35 cellular contexts compared by ENCODE assay signal in genomic region chr10:54947605-54948004, GRCh38.
"Had no signal": no experiment of that assay in that cellular context is flagged by ENCODE, and none has a peak within 500 bp of the region (broad histone marks: within the 10 kb centered on the region; RNA-seq: fewer than 3 reads in every experiment).

No MANE protein-coding gene starts in this region.

- H3K4me3 ChIP-seq: MG63 had no signal

- H3K27me3 ChIP-seq: MG63 had no signal

- DNase-seq: Kasumi-1, MG63, MM.1S, MV-4-11, NCI-H1048, NCI-H1092, NCI-H1092 treated with DMSO at 0.1 percent for 48 hours, NCI-H1105, NCI-H1105 treated with DMSO at 0.1 percent for 48 hours, NCI-H1417, NCI-H1417 treated with DMSO at 0.1 percent for 48 hours, NCI-H1436, NCI-H1436 treated with DMSO at 0.1 percent for 48 hours, NCI-H146, NCI-H1694, NCI-H1694 treated with DMSO at 0.1 percent for 48 hours, NCI-H187, NCI-H187 treated with DMSO at 0.1 percent for 48 hours, NCI-H1930, NCI-H2029, NCI-H2029 treated with DMSO at 0.1 percent for 48 hours, NCI-H2081, NCI-H2081 treated with DMSO at 0.1 percent for 48 hours, NCI-H2107, NCI-H2171, NCI-H2171 treated with DMSO at 0.1 percent for 48 hours, NCI-H2227 treated with DMSO at 0.1 percent for 48 hours, NCI-H226, NCI-H345, NCI-H446, NCI-H446 treated with DMSO at 0.1 percent for 48 hours, NCI-H510A, NCI-H510A treated with DMSO at 0.1 percent for 48 hours, NCI-H524, NCI-H524 treated with DMSO at 0.1 percent for 48 hours had no signal

- H3K36me3 ChIP-seq: MG63 had no signal

- H3K9me3 ChIP-seq: MG63 had no signal
